Comparison of ENCODE assay signal across 7 cellular contexts in genomic region chr14:68506645-68507405, GRCh38.
DNase-seq lines count a peak whose midpoint lies in the region; ATAC-seq lines count a peak whose summit lies in the region.

No MANE protein-coding gene starts in this region.

- peak overlapping the region; percentile 52 for H3K27ac ChIP-seq in naive thymus-derived CD4-positive, alpha-beta T cell (ENCODE audit: low read depth, low read length)

- no peaks in the 10 kb centered on the region for H3K27me3 ChIP-seq in naive thymus-derived CD4-positive, alpha-beta T cell (ENCODE audit: control insufficient read depth in 2 of 2, insufficient read depth in 2 of 2, low read length in 2 of 2)

- CTCF ChIA-PET in naive thymus-derived CD4-positive, alpha-beta T cell (lab: Charles Lee): interaction anchor here (0.7 to 4.2 kb wide), 19 partner anchors 10 to 338 kb away, joined by 3 to 41 read pairs (median 5); no protein-coding TSS in a partner anchor

- peak overlapping the region; percentile 78 to 98 (median 91) for H3K27ac Mint-ChIP-seq in naive thymus-derived CD4-positive, alpha-beta T cell

- H3K4me3 ChIP-seq in naive thymus-derived CD4-positive, alpha-beta T cell (ENCODE audit: low read length): peak overlapping the region; percentile 34

- DNase-seq in activated effector memory CD4-positive, alpha-beta T cell treated with anti-CD3 and anti-CD28 coated beads, Interleukin-2, amount 50 U/mL, for 16 hours: peak; percentile 68
- peak in 7 of 9 donors; percentile 34 to 85 (median 78) for DNase-seq in naive thymus-derived CD4-positive, alpha-beta T cell
- DNase-seq in NCI-H187 (lab: John Stamatoyannopoulos, UW) (no peak), NOMO-1 (lab: John Stamatoyannopoulos, UW; ENCODE audit: unreplicated experiment in 2 of 2) (no peak)

- intact Hi-C loops in naive thymus-derived CD4-positive, alpha-beta T cell (cut with micrococcal nuclease): loop anchor here in 1 of 2 donors (1.0 to 5.0 kb wide), 11 partner anchors 9 to 310 kb away; no protein-coding TSS in a partner anchor

- peaks cover 0 to 1% (median 0%) of the 10 kb centered on the region in 5 donors for H3K36me3 Mint-ChIP-seq in naive thymus-derived CD4-positive, alpha-beta T cell

- H3K27me3 Mint-ChIP-seq in naive thymus-derived CD4-positive, alpha-beta T cell: no peaks in the 10 kb centered on the region

- no peaks in the 10 kb centered on the region for H3K9me3 Mint-ChIP-seq in naive thymus-derived CD4-positive, alpha-beta T cell

- ATAC-seq in GM19328 (IDR thresholded peaks at IDR 0.05; ENCODE audit: unreplicated experiment) (peak; percentile 65), HG03066 (IDR thresholded peaks at IDR 0.05; ENCODE audit: low read depth, unreplicated experiment) (peak; percentile 72), GM19455 (IDR thresholded peaks at IDR 0.05; ENCODE audit: unreplicated experiment) (no peak)
- peak; percentile 81 for ATAC-seq in naive thymus-derived CD4-positive, alpha-beta T cell

- peaks cover 29 to 59% of the 10 kb centered on the region in 2 donors for H3K4me1 ChIP-seq in naive thymus-derived CD4-positive, alpha-beta T cell (ENCODE audit: control insufficient read depth in 2 of 2, insufficient read depth in 2 of 2, low read length in 2 of 2)

- peaks cover 28 to 91% (median 86%) of the 10 kb centered on the region in 7 donors for H3K4me1 Mint-ChIP-seq in naive thymus-derived CD4-positive, alpha-beta T cell

- H3K36me3 ChIP-seq in naive thymus-derived CD4-positive, alpha-beta T cell (ENCODE audit: control insufficient read depth in 2 of 3, insufficient read depth in 3 of 3, low read length in 3 of 3): no peaks in the 10 kb centered on the region

- POLR2A ChIA-PET in naive thymus-derived CD4-positive, alpha-beta T cell (lab: Charles Lee): interaction anchor here (0.6 to 7.3 kb wide), 42 partner anchors 8 to 314 kb away, joined by 3 to 149 read pairs (median 4); partner anchors contain the start of gene ZFP36L1

- peak overlapping the region; percentile 39 to 84 (median 78) for H3K4me3 Mint-ChIP-seq in naive thymus-derived CD4-positive, alpha-beta T cell

- no peaks in the 10 kb centered on the region for H3K9me3 ChIP-seq in naive thymus-derived CD4-positive, alpha-beta T cell (ENCODE audit: control insufficient read depth in 2 of 3, low read length in 3 of 3)

Comparison
In these comparisons a context has a peak if more than half of its experiments do, and no peak if none do; other contexts are left out.
1. DNase-seq: peak in activated effector memory CD4-positive, alpha-beta T cell treated with anti-CD3 and anti-CD28 coated beads, Interleukin-2, amount 50 U/mL, for 16 hours (single experiment) and naive thymus-derived CD4-positive, alpha-beta T cell (7 of 9); none in NCI-H187 (0 of 2) and NOMO-1 (0 of 2).